ENCODE assay signal across 8 cellular contexts in the genomic region with DNA sequence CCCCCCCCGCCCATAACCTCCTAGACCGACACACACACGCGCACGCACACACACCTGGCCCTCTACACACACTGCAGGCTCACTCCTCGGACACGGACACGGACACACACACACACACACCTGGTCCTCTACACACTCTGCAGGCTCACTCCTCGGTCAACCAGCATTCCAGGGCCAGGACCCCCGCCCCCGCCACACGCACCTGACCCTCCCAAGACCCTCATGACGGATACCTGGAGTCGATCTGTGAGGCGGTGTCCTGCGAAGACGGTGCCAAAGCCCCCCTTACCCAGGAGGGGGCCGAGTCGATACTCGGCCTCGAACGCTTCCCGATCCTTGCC. TPM values are rescaled to one million over a fixed set of nuclear protein-coding genes. Genes with fewer than 3 reads are reported as not detected.
A peak's percentile ranks its signal among the peaks of the same experiment; 100 is the strongest.
DNase-seq lines count a peak whose midpoint lies in the region; ATAC-seq and TF ChIP-seq lines count a peak whose summit lies in the region.

No MANE protein-coding gene starts in this region.

- H3K36me3 Mint-ChIP-seq in IgD-negative memory B cell = peaks cover 7% of the 10 kb centered on the region
- peaks cover 71% of the 10 kb centered on the region for H3K36me3 Mint-ChIP-seq in central memory CD8-positive, alpha-beta T cell (ENCODE audit: insufficient read depth)

- no peak for ATAC-seq in central memory CD8-positive, alpha-beta T cell (replicated peaks; ENCODE audit: extremely low read depth, poor library complexity, severe bottlenecking)
- ATAC-seq in GM21529 (IDR thresholded peaks at IDR 0.05; ENCODE audit: unreplicated experiment) (no peak), HG02973 (IDR thresholded peaks at IDR 0.05; ENCODE audit: unreplicated experiment) (no peak)

- H3K27me3 ChIP-seq in muscle layer of duodenum (ENCODE audit: low read depth, low read length) = no peaks in the 10 kb centered on the region

- H3K4me3 ChIP-seq in AG09309 (ENCODE audit: control insufficient read depth, low read depth, low read length) = peak overlapping the region; percentile 67
- peak overlapping the region; percentile 48 to 66 for H3K4me3 ChIP-seq in muscle layer of duodenum (ENCODE audit: low read depth in 1 of 2, low read length in 2 of 2)

- H3K4me3 Mint-ChIP-seq in IgD-negative memory B cell = peak overlapping the region; percentile 93 to 100 (median 94)
- peak overlapping the region; percentile 90 for H3K4me3 Mint-ChIP-seq in central memory CD8-positive, alpha-beta T cell

- H3K27me3 Mint-ChIP-seq in IgD-negative memory B cell = peaks cover 6% of the 10 kb centered on the region
- no peaks in the 10 kb centered on the region for H3K27me3 Mint-ChIP-seq in central memory CD8-positive, alpha-beta T cell

- DNase-seq in AG09309 (ENCODE audit: low read depth) = no peak
- DNase-seq in central memory CD8-positive, alpha-beta T cell (ENCODE audit: low spot score in 2 of 2) = no peak
- no peak for DNase-seq in activated effector memory CD4-positive, alpha-beta T cell treated with anti-CD3 and anti-CD28 coated beads, Interleukin-2, amount 50 U/mL, for 16 hours
- no peak for DNase-seq in iPS-NIHi11 (ENCODE audit: low spot score)

- no peak for TF ChIP-seq CTCF in AG09309 (IDR thresholded peaks at IDR 0.05; ENCODE audit: control insufficient read depth, insufficient read depth, low read depth, low read length, missing control alignments)

- H3K4me1 ChIP-seq in muscle layer of duodenum (ENCODE audit: control insufficient read depth in 1 of 2, insufficient read depth in 2 of 2, low read length in 2 of 2) = peaks cover 0 to 8% of the 10 kb centered on the region in 2 donors

- no peaks in the 10 kb centered on the region for H3K9me3 ChIP-seq in muscle layer of duodenum (ENCODE audit: control insufficient read depth in 1 of 2, low read length in 2 of 2)

- peaks cover 0 to 3% (median 0%) of the 10 kb centered on the region in 3 donors for H3K9me3 Mint-ChIP-seq in IgD-negative memory B cell
- no peaks in the 10 kb centered on the region for H3K9me3 Mint-ChIP-seq in central memory CD8-positive, alpha-beta T cell

- peak overlapping the region; percentile 96 to 99 (median 98) for H3K27ac Mint-ChIP-seq in IgD-negative memory B cell
- peak overlapping the region; percentile 97 for H3K27ac Mint-ChIP-seq in central memory CD8-positive, alpha-beta T cell (ENCODE audit: low read depth)

- peaks cover 11 to 20% of the 10 kb centered on the region in 2 donors for H3K36me3 ChIP-seq in muscle layer of duodenum (ENCODE audit: control insufficient read depth in 1 of 2, insufficient read depth in 2 of 2, low read length in 2 of 2)

- H3K27ac ChIP-seq in muscle layer of duodenum (ENCODE audit: low read length) = no peak overlapping the region

- peaks cover 5 to 33% (median 20%) of the 10 kb centered on the region in 3 donors for H3K4me1 Mint-ChIP-seq in IgD-negative memory B cell
- H3K4me1 Mint-ChIP-seq in central memory CD8-positive, alpha-beta T cell = peaks cover 23% of the 10 kb centered on the region

RNA-seq across cellular contexts. Expression of a gene that starts 0.6 kb away (rescaled TPM):
- polyA plus RNA-seq in IgD-negative memory B cell = 216 TPM

RNA-seq across cellular contexts. Expression of a gene that starts 6.8 kb away (rescaled TPM):
- polyA plus RNA-seq in IgD-negative memory B cell = 9.6 TPM

RNA-seq across cellular contexts. Expression of a gene that starts 20.5 kb away (rescaled TPM):
- polyA plus RNA-seq in IgD-negative memory B cell = 99.8 TPM

RNA-seq across cellular contexts. Expression of a gene that starts 20.7 kb away (rescaled TPM):
- polyA plus RNA-seq in IgD-negative memory B cell = 90.3 TPM

RNA-seq across cellular contexts. Expression of a gene that starts 39.1 kb away (rescaled TPM):
- 30.2 TPM for polyA plus RNA-seq in IgD-negative memory B cell
